ENCODE assay signal across 2 cellular contexts in the genomic region with DNA sequence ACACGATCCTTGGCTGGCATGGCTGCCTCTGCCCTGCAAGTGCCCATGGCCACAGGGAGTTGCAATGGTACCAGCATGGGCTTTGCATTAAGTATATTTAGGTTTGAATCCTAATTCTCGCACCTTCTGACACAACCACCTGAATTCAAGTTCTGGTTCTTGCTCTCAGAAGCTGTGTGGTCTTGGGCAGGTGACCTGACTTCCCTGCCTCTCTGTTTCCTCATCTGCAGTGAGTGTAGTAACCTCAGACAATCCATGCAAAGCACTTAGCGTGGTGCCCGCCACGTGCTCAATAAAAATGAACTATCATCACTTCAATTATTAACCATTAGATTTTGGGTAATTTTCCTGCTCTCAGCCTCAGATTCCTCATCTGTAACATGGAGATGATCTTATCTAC.
TF ChIP-seq lines count a peak whose summit lies in the region.

No MANE protein-coding gene starts in this region.

TF ChIP-seq in GM23338, 12 proteins besides CTCF, POLR2A, EP300 and RAD21 (continued from another document and continues in another):
- no peak for TF ChIP-seq REST (IDR thresholded peaks at IDR 0.05; ENCODE audit: unreplicated experiment)
- no peak for TF ChIP-seq JUNB (IDR thresholded peaks at IDR 0.05; ENCODE audit: unreplicated experiment)
- TF ChIP-seq, protein P1, sequence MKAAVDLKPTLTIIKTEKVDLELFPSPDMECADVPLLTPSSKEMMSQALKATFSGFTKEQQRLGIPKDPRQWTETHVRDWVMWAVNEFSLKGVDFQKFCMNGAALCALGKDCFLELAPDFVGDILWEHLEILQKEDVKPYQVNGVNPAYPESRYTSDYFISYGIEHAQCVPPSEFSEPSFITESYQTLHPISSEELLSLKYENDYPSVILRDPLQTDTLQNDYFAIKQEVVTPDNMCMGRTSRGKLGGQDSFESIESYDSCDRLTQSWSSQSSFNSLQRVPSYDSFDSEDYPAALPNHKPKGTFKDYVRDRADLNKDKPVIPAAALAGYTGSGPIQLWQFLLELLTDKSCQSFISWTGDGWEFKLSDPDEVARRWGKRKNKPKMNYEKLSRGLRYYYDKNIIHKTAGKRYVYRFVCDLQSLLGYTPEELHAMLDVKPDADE (IDR thresholded peaks at IDR 0.05): no peak
- TF ChIP-seq NANOG (IDR thresholded peaks at IDR 0.05; ENCODE audit: borderline replicate concordance): no peak
- TF ChIP-seq CREB1 (CRISPR knock-in tag; IDR thresholded peaks at IDR 0.05; ENCODE audit: low read depth): no peak
- no peak for TF ChIP-seq EZH2phosphoT487 (IDR thresholded peaks at IDR 0.05; ENCODE audit: unreplicated experiment)
- TF ChIP-seq, protein P2, sequence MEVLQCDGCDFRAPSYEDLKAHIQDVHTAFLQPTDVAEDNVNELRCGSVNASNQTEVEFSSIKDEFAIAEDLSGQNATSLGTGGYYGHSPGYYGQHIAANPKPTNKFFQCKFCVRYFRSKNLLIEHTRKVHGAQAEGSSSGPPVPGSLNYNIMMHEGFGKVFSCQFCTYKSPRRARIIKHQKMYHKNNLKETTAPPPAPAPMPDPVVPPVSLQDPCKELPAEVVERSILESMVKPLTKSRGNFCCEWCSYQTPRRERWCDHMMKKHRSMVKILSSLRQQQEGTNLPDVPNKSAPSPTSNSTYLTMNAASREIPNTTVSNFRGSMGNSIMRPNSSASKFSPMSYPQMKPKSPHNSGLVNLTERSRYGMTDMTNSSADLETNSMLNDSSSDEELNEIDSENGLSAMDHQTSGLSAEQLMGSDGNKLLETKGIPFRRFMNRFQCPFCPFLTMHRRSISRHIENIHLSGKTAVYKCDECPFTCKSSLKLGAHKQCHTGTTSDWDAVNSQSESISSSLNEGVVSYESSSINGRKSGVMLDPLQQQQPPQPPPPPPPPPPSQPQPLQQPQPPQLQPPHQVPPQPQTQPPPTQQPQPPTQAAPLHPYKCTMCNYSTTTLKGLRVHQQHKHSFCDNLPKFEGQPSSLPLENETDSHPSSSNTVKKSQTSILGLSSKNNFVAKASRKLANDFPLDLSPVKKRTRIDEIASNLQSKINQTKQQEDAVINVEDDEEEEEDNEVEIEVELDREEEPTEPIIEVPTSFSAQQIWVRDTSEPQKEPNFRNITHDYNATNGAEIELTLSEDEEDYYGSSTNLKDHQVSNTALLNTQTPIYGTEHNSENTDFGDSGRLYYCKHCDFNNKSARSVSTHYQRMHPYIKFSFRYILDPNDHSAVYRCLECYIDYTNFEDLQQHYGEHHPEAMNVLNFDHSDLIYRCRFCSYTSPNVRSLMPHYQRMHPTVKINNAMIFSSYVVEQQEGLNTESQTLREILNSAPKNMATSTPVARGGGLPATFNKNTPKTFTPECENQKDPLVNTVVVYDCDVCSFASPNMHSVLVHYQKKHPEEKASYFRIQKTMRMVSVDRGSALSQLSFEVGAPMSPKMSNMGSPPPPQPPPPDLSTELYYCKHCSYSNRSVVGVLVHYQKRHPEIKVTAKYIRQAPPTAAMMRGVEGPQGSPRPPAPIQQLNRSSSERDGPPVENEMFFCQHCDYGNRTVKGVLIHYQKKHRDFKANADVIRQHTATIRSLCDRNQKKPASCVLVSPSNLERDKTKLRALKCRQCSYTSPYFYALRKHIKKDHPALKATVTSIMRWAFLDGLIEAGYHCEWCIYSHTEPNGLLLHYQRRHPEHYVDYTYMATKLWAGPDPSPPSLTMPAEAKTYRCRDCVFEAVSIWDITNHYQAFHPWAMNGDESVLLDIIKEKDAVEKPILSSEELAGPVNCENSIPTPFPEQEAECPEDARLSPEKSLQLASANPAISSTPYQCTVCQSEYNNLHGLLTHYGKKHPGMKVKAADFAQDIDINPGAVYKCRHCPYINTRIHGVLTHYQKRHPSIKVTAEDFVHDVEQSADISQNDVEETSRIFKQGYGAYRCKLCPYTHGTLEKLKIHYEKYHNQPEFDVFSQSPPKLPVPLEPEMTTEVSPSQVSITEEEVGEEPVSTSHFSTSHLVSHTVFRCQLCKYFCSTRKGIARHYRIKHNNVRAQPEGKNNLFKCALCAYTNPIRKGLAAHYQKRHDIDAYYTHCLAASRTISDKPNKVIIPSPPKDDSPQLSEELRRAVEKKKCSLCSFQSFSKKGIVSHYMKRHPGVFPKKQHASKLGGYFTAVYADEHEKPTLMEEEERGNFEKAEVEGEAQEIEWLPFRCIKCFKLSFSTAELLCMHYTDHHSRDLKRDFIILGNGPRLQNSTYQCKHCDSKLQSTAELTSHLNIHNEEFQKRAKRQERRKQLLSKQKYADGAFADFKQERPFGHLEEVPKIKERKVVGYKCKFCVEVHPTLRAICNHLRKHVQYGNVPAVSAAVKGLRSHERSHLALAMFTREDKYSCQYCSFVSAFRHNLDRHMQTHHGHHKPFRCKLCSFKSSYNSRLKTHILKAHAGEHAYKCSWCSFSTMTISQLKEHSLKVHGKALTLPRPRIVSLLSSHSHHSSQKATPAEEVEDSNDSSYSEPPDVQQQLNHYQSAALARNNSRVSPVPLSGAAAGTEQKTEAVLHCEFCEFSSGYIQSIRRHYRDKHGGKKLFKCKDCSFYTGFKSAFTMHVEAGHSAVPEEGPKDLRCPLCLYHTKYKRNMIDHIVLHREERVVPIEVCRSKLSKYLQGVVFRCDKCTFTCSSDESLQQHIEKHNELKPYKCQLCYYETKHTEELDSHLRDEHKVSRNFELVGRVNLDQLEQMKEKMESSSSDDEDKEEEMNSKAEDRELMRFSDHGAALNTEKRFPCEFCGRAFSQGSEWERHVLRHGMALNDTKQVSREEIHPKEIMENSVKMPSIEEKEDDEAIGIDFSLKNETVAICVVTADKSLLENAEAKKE (CRISPR knock-in tag; IDR thresholded peaks at IDR 0.05): no peak
- TF ChIP-seq ZNF114 (CRISPR knock-in tag; IDR thresholded peaks at IDR 0.05): no peak
- TF ChIP-seq STAT1 (IDR thresholded peaks at IDR 0.05; ENCODE audit: unreplicated experiment): no peak
- no peak for TF ChIP-seq ZNF331 (CRISPR knock-in tag; IDR thresholded peaks at IDR 0.05; ENCODE audit: low read depth)

TF ChIP-seq in WTC11, 78 proteins besides CTCF, POLR2A, EP300 and RAD21 (continued from another document):
- TF ChIP-seq, protein P3, sequence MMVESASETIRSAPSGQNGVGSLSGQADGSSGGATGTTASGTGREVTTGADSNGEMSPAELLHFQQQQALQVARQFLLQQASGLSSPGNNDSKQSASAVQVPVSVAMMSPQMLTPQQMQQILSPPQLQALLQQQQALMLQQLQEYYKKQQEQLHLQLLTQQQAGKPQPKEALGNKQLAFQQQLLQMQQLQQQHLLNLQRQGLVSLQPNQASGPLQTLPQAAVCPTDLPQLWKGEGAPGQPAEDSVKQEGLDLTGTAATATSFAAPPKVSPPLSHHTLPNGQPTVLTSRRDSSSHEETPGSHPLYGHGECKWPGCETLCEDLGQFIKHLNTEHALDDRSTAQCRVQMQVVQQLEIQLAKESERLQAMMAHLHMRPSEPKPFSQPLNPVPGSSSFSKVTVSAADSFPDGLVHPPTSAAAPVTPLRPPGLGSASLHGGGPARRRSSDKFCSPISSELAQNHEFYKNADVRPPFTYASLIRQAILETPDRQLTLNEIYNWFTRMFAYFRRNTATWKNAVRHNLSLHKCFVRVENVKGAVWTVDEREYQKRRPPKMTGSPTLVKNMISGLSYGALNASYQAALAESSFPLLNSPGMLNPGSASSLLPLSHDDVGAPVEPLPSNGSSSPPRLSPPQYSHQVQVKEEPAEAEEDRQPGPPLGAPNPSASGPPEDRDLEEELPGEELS (CRISPR knock-in tag; IDR thresholded peaks at IDR 0.05): no peak
- TF ChIP-seq FOXJ3 (CRISPR knock-in tag; IDR thresholded peaks at IDR 0.05; ENCODE audit: borderline replicate concordance) (no peak), GRHL2 (CRISPR knock-in tag; IDR thresholded peaks at IDR 0.05; ENCODE audit: insufficient replicate concordance, severe bottlenecking) (no peak), ZNF423 (CRISPR knock-in tag; IDR thresholded peaks at IDR 0.05) (no peak), SP1 (CRISPR knock-in tag; conservative IDR thresholded peaks at IDR 0.05) (no peak)
- TF ChIP-seq, protein P4, sequence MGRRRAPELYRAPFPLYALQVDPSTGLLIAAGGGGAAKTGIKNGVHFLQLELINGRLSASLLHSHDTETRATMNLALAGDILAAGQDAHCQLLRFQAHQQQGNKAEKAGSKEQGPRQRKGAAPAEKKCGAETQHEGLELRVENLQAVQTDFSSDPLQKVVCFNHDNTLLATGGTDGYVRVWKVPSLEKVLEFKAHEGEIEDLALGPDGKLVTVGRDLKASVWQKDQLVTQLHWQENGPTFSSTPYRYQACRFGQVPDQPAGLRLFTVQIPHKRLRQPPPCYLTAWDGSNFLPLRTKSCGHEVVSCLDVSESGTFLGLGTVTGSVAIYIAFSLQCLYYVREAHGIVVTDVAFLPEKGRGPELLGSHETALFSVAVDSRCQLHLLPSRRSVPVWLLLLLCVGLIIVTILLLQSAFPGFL (CRISPR knock-in tag; IDR thresholded peaks at IDR 0.05; ENCODE audit: borderline replicate concordance): no peak
- TF ChIP-seq, protein P5, sequence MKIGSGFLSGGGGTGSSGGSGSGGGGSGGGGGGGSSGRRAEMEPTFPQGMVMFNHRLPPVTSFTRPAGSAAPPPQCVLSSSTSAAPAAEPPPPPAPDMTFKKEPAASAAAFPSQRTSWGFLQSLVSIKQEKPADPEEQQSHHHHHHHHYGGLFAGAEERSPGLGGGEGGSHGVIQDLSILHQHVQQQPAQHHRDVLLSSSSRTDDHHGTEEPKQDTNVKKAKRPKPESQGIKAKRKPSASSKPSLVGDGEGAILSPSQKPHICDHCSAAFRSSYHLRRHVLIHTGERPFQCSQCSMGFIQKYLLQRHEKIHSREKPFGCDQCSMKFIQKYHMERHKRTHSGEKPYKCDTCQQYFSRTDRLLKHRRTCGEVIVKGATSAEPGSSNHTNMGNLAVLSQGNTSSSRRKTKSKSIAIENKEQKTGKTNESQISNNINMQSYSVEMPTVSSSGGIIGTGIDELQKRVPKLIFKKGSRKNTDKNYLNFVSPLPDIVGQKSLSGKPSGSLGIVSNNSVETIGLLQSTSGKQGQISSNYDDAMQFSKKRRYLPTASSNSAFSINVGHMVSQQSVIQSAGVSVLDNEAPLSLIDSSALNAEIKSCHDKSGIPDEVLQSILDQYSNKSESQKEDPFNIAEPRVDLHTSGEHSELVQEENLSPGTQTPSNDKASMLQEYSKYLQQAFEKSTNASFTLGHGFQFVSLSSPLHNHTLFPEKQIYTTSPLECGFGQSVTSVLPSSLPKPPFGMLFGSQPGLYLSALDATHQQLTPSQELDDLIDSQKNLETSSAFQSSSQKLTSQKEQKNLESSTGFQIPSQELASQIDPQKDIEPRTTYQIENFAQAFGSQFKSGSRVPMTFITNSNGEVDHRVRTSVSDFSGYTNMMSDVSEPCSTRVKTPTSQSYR (CRISPR knock-in tag; IDR thresholded peaks at IDR 0.05): no peak
- TF ChIP-seq, protein P6, sequence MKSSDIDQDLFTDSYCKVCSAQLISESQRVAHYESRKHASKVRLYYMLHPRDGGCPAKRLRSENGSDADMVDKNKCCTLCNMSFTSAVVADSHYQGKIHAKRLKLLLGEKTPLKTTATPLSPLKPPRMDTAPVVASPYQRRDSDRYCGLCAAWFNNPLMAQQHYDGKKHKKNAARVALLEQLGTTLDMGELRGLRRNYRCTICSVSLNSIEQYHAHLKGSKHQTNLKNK (CRISPR knock-in tag; IDR thresholded peaks at IDR 0.05): no peak
